ENCODE assay signal across 3 cellular contexts in the genomic region with DNA sequence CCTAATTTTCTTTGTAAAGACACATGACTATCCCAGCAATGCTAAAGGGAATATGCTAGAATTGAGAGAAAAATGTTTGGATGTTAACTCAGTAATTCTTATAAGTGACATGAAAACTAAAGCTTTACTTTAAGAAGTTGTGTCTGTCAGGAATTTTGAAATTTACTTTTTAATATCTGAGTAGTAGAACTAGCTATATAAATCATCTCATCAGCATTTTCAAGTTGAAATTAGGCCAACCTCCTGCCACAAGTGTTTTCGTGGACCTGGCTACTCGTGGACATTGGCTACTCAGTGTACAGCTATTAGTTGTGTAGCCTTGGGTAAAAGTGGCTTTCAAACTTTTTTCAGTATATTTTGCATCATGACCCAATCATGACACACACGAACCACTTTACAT.
TF ChIP-seq lines count a peak whose summit lies in the region.

No MANE protein-coding gene starts in this region.

TF ChIP-seq in HepG2, 621 proteins besides CTCF, POLR2A, EP300 and RAD21:
- TF ChIP-seq ZNF3 (CRISPR knock-in tag; IDR thresholded peaks at IDR 0.05) (no peak), TGIF2 (CRISPR knock-in tag; IDR thresholded peaks at IDR 0.05) (no peak), RNF2 (conservative IDR thresholded peaks at IDR 0.05; ENCODE audit: low read depth) (no peak), MAFK (conservative IDR thresholded peaks at IDR 0.05 in 1 of 2, IDR thresholded peaks at IDR 0.05 in 1 of 2; ENCODE audit: low read length in 2 of 2) (peak; percentile 41 to 48; a peak in 3 of 4 replicates), MAFF (IDR thresholded peaks at IDR 0.05; ENCODE audit: low read depth, low read length) (0 out of 2 replicates have a peak, but pooled peaks have one; percentile 19), SMC3 (IDR thresholded peaks at IDR 0.05; ENCODE audit: low read length) (no peak)
- TF ChIP-seq, protein P1, sequence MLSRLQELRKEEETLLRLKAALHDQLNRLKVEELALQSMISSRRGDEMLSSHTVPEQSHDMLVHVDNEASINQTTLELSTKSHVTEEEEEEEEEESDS (CRISPR knock-in tag; IDR thresholded peaks at IDR 0.05; ENCODE audit: borderline replicate concordance) = no peak

TF ChIP-seq in GM12878, 131 proteins besides CTCF, POLR2A, EP300 and RAD21:
- TF ChIP-seq PML (IDR thresholded peaks at IDR 0.05; ENCODE audit: low read length) = no peak
- no peak for TF ChIP-seq E2F8 (IDR thresholded peaks at IDR 0.05; ENCODE audit: low read depth, partially characterized antibody)
- no peak for TF ChIP-seq NRF1 (conservative IDR thresholded peaks at IDR 0.05; ENCODE audit: low read depth, low read length)
- TF ChIP-seq NFIC (IDR thresholded peaks at IDR 0.05; ENCODE audit: low read depth, low read length) = no peak
- TF ChIP-seq NR2C2 (IDR thresholded peaks at IDR 0.05; ENCODE audit: borderline replicate concordance, control insufficient read depth, insufficient read length, low read depth) = no peak
- no peak for TF ChIP-seq STAT1 (conservative IDR thresholded peaks at IDR 0.05)
- TF ChIP-seq POU2F2 (IDR thresholded peaks at IDR 0.05; ENCODE audit: borderline replicate concordance, low read depth, low read length) = no peak
- TF ChIP-seq, protein P2, sequence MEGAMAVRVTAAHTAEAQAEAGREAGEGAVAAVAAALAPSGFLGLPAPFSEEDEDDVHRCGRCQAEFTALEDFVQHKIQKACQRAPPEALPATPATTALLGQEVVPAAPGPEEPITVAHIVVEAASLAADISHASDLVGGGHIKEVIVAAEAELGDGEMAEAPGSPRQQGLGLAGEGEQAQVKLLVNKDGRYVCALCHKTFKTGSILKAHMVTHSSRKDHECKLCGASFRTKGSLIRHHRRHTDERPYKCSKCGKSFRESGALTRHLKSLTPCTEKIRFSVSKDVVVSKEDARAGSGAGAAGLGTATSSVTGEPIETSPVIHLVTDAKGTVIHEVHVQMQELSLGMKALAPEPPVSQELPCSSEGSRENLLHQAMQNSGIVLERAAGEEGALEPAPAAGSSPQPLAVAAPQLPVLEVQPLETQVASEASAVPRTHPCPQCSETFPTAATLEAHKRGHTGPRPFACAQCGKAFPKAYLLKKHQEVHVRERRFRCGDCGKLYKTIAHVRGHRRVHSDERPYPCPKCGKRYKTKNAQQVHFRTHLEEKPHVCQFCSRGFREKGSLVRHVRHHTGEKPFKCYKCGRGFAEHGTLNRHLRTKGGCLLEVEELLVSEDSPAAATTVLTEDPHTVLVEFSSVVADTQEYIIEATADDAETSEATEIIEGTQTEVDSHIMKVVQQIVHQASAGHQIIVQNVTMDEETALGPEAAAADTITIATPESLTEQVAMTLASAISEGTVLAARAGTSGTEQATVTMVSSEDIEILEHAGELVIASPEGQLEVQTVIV (IDR thresholded peaks at IDR 0.05; ENCODE audit: borderline replicate concordance, partially characterized antibody) = no peak
- TF ChIP-seq RELA (IDR thresholded peaks at IDR 0.05; ENCODE audit: borderline replicate concordance, partially characterized antibody) = no peak
- no peak for TF ChIP-seq ZSCAN29 (IDR thresholded peaks at IDR 0.05)
- no peak for TF ChIP-seq IRF5 (IDR thresholded peaks at IDR 0.05; ENCODE audit: borderline replicate concordance)
- TF ChIP-seq ATF2 (IDR thresholded peaks at IDR 0.05; ENCODE audit: low read length) = no peak

TF ChIP-seq in SK-N-SH, 30 proteins besides CTCF, POLR2A, EP300 and RAD21:
- TF ChIP-seq FOXJ3 (CRISPR knock-in tag; IDR thresholded peaks at IDR 0.05) (no peak), FOSL2 (IDR thresholded peaks at IDR 0.05; ENCODE audit: borderline replicate concordance, low read depth) (no peak), RFX5 (IDR thresholded peaks at IDR 0.05; ENCODE audit: low read length) (no peak), ZBTB33 (IDR thresholded peaks at IDR 0.05; ENCODE audit: borderline replicate concordance, low read depth) (no peak)
- TF ChIP-seq, protein P3, sequence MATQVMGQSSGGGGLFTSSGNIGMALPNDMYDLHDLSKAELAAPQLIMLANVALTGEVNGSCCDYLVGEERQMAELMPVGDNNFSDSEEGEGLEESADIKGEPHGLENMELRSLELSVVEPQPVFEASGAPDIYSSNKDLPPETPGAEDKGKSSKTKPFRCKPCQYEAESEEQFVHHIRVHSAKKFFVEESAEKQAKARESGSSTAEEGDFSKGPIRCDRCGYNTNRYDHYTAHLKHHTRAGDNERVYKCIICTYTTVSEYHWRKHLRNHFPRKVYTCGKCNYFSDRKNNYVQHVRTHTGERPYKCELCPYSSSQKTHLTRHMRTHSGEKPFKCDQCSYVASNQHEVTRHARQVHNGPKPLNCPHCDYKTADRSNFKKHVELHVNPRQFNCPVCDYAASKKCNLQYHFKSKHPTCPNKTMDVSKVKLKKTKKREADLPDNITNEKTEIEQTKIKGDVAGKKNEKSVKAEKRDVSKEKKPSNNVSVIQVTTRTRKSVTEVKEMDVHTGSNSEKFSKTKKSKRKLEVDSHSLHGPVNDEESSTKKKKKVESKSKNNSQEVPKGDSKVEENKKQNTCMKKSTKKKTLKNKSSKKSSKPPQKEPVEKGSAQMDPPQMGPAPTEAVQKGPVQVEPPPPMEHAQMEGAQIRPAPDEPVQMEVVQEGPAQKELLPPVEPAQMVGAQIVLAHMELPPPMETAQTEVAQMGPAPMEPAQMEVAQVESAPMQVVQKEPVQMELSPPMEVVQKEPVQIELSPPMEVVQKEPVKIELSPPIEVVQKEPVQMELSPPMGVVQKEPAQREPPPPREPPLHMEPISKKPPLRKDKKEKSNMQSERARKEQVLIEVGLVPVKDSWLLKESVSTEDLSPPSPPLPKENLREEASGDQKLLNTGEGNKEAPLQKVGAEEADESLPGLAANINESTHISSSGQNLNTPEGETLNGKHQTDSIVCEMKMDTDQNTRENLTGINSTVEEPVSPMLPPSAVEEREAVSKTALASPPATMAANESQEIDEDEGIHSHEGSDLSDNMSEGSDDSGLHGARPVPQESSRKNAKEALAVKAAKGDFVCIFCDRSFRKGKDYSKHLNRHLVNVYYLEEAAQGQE (IDR thresholded peaks at IDR 0.05; ENCODE audit: low read depth, low read length) = no peak
- TF ChIP-seq, protein P4, sequence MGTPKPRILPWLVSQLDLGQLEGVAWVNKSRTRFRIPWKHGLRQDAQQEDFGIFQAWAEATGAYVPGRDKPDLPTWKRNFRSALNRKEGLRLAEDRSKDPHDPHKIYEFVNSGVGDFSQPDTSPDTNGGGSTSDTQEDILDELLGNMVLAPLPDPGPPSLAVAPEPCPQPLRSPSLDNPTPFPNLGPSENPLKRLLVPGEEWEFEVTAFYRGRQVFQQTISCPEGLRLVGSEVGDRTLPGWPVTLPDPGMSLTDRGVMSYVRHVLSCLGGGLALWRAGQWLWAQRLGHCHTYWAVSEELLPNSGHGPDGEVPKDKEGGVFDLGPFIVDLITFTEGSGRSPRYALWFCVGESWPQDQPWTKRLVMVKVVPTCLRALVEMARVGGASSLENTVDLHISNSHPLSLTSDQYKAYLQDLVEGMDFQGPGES (IDR thresholded peaks at IDR 0.05; ENCODE audit: low read depth, low read length) = no peak
